22 cellular contexts compared by ENCODE assay signal in the genomic region with DNA sequence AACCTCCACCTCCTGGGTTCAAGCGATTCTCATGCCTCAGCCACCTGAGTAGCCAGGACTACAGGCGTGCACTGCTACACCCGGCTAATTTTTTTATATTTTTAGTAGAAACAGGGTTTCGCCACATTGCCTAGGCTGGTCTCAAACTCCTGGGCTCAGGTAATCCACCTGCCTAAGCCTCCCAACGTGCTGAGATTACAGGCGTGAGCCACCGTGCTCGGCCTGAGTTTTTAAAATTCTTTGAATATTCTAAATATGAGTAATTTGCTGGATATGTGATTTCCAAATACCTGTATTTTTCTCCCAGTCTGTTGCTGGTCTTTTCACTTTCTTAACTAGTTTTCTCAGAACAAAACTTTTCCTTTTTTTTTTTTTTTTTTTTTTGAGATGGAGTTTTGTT. TPM values are rescaled to one million over a fixed set of nuclear protein-coding genes. Genes with fewer than 3 reads are reported as not detected.
A peak's percentile ranks its signal among the peaks of the same experiment; 100 is the strongest.
DNase-seq lines count a peak whose midpoint lies in the region; ATAC-seq and TF ChIP-seq lines count a peak whose summit lies in the region.
"Had no signal": no experiment of that assay in that cellular context is flagged by ENCODE, and none has a peak within 500 bp of the region (broad histone marks: within the 10 kb centered on the region; RNA-seq: fewer than 3 reads in every experiment).

No MANE protein-coding gene starts in this region.

- POLR2A ChIA-PET in activated CD4-positive, alpha-beta memory T cell treated with anti-CD3 and anti-CD28 coated beads, Interleukin-2, amount 10 ng/mL, durations not matched to agents 7 days and 5 days (lab: Charles Lee), result no interaction called here
- POLR2A ChIA-PET in activated CD4-positive, alpha-beta memory T cell treated with anti-CD3 and anti-CD28 coated beads for 36 hours (lab: Charles Lee), result interaction anchor here (1.4 kb wide), 1 partner anchor 24 kb away, joined by 3 read pairs; no protein-coding TSS in a partner anchor
- POLR2A ChIA-PET in PC-3 (lab: Charles Lee; ENCODE audit: unreplicated experiment), result no interaction called here

- no peak overlapping the region for H3K4me3 ChIP-seq in PC-3 (ENCODE audit: low read length)
- no peak overlapping the region for H3K4me3 ChIP-seq in WERI-Rb-1 (ENCODE audit: low read depth, low read length)
- H3K4me3 ChIP-seq in neutrophil (ENCODE audit: low read depth in 1 of 2, low read length in 1 of 2), result no peak overlapping the region
- no peak overlapping the region for H3K4me3 ChIP-seq in H7 (ENCODE audit: insufficient read depth, low read depth, low read length)
- H3K4me3 ChIP-seq: GM23248, HAP-1 had no signal

- no peaks in the 10 kb centered on the region for H3K79me2 ChIP-seq in PC-3 (ENCODE audit: low read length)

- no peak overlapping the region for H3K4me2 ChIP-seq in PC-3 (ENCODE audit: low read length)
- H3K4me2 ChIP-seq: SK-N-SH had no signal

- H3K4me1 ChIP-seq in PC-3 (ENCODE audit: insufficient read depth, low read length) (0 out of 2 replicates have a peak, but pooled peaks cover 5% of the 10 kb centered on the region), neutrophil (ENCODE audit: control insufficient read depth in 1 of 2, insufficient read depth in 1 of 2, low read depth in 1 of 2, low read length in 1 of 2) (no peaks in the 10 kb centered on the region)
- H3K4me1 ChIP-seq: HAP-1 had no signal

- CTCF ChIA-PET in activated CD4-positive, alpha-beta memory T cell treated with anti-CD3 and anti-CD28 coated beads, Interleukin-2, amount 10 ng/mL, durations not matched to agents 7 days and 5 days (lab: Charles Lee), result no interaction called here
- CTCF ChIA-PET in activated CD4-positive, alpha-beta memory T cell treated with anti-CD3 and anti-CD28 coated beads for 36 hours (lab: Charles Lee), result no interaction called here
- CTCF ChIA-PET in PC-3 (lab: Charles Lee), result no interaction called here

- peaks cover 40% of the 10 kb centered on the region for H3K4me1 Mint-ChIP-seq in activated CD4-positive, alpha-beta memory T cell treated with anti-CD3 and anti-CD28 coated beads, Interleukin-2, amount 10 ng/mL, durations not matched to agents 7 days and 5 days
- H3K4me1 Mint-ChIP-seq in activated CD4-positive, alpha-beta memory T cell treated with anti-CD3 and anti-CD28 coated beads for 36 hours (ENCODE audit: low read depth), result peaks cover 28% of the 10 kb centered on the region

- no peak overlapping the region for H3K4me3 Mint-ChIP-seq in activated CD4-positive, alpha-beta memory T cell treated with anti-CD3 and anti-CD28 coated beads, Interleukin-2, amount 10 ng/mL, durations not matched to agents 7 days and 5 days
- no peak overlapping the region for H3K4me3 Mint-ChIP-seq in activated CD4-positive, alpha-beta memory T cell treated with anti-CD3 and anti-CD28 coated beads for 36 hours

- TF ChIP-seq CTCF in PC-3 (conservative IDR thresholded peaks at IDR 0.05; ENCODE audit: low read depth, low read length) (no peak), WERI-Rb-1 (IDR thresholded peaks at IDR 0.05; ENCODE audit: low read depth, low read length) (no peak), neutrophil (IDR thresholded peaks at IDR 0.05) (no peak)

- H3K36me3 Mint-ChIP-seq in activated CD4-positive, alpha-beta memory T cell treated with anti-CD3 and anti-CD28 coated beads, Interleukin-2, amount 10 ng/mL, durations not matched to agents 7 days and 5 days (ENCODE audit: low read depth), result peaks cover 69% of the 10 kb centered on the region
- H3K36me3 Mint-ChIP-seq in activated CD4-positive, alpha-beta memory T cell treated with anti-CD3 and anti-CD28 coated beads for 36 hours, result peaks cover 49% of the 10 kb centered on the region

- no peaks in the 10 kb centered on the region for H3K9me2 ChIP-seq in PC-3 (replicated peaks; ENCODE audit: low read length)
- H3K9me2 ChIP-seq: SK-N-SH had no signal

- BruUV-seq in PC-3 (replicated peaks; lab: Mats Ljungman, UMichigan), result no TSS peak

- H3K9me3 ChIP-seq in PC-3 (ENCODE audit: low read length), result no peaks in the 10 kb centered on the region
- no peaks in the 10 kb centered on the region for H3K9me3 ChIP-seq in WERI-Rb-1 (ENCODE audit: severe bottlenecking)
- H3K9me3 ChIP-seq in neutrophil, result no peaks in the 10 kb centered on the region
- H3K9me3 ChIP-seq: HAP-1, Peyer's patch, SK-N-SH had no signal

- DNase-seq in activated CD4-positive, alpha-beta memory T cell treated with anti-CD3 and anti-CD28 coated beads, Interleukin-2, amount 10 ng/mL, durations not matched to agents 7 days and 5 days, result no peak
- no peak for DNase-seq in activated CD4-positive, alpha-beta memory T cell treated with anti-CD3 and anti-CD28 coated beads for 36 hours
- DNase-seq in PC-3 (peak; percentile 20), WERI-Rb-1 (no peak), AG08396 (ENCODE audit: low spot score) (no peak), H7 (no peak)
- DNase-seq: 8988T; ACHN; CD4-positive, alpha-beta T cell; GM23248; NCI-H1048; NCI-H1417; NCI-H1694 treated with DMSO at 0.1 percent for 48 hours; NCI-H2081; NCI-H2227 treated with DMSO at 0.1 percent for 48 hours; NCI-H526 treated with DMSO at 0.1 percent for 48 hours; Peyer's patch; SK-N-SH had no signal

- intact Hi-C loops in activated CD4-positive, alpha-beta memory T cell treated with anti-CD3 and anti-CD28 coated beads for 36 hours (cut with micrococcal nuclease), result no loop called here
- intact Hi-C loops in PC-3 (cut with micrococcal nuclease), result no loop called here

- no peaks in the 10 kb centered on the region for H4K20me1 ChIP-seq in PC-3 (ENCODE audit: low read length)

- H3K27ac ChIP-seq in PC-3 (ENCODE audit: low read length) (no peak overlapping the region), WERI-Rb-1 (peak overlapping the region; percentile 66; the same call in 1 of the 2 replicates), neutrophil (peak overlapping the region; percentile 42)
- H3K27ac ChIP-seq: GM23248, HL-60 had no signal

- H3K36me3 ChIP-seq in PC-3 (ENCODE audit: low read depth, low read length) (peaks cover 13% of the 10 kb centered on the region; the same call in 1 of the 2 replicates), WERI-Rb-1 (peaks cover 45% of the 10 kb centered on the region), neutrophil (peaks cover 99% of the 10 kb centered on the region), H7 (replicated peaks; ENCODE audit: control insufficient read depth, insufficient read depth, low read length) (no peaks in the 10 kb centered on the region; the same call in none of the 2 replicates)

- no peaks in the 10 kb centered on the region for H3K9me3 Mint-ChIP-seq in activated CD4-positive, alpha-beta memory T cell treated with anti-CD3 and anti-CD28 coated beads, Interleukin-2, amount 10 ng/mL, durations not matched to agents 7 days and 5 days
- H3K9me3 Mint-ChIP-seq in activated CD4-positive, alpha-beta memory T cell treated with anti-CD3 and anti-CD28 coated beads for 36 hours, result peaks cover 2% of the 10 kb centered on the region
- H3K9me3 Mint-ChIP-seq: CD4-positive, alpha-beta T cell had no signal

- no peaks in the 10 kb centered on the region for H3K27me3 ChIP-seq in PC-3 (ENCODE audit: low read length)
- H3K27me3 ChIP-seq in WERI-Rb-1 (ENCODE audit: insufficient read depth, low read depth, severe bottlenecking), result no peaks in the 10 kb centered on the region
- H3K27me3 ChIP-seq in neutrophil, result no peaks in the 10 kb centered on the region
- H3K27me3 ChIP-seq in H7 (ENCODE audit: control insufficient read depth, insufficient read depth, low read length), result no peaks in the 10 kb centered on the region
- H3K27me3 ChIP-seq: Peyer's patch had no signal

- H3F3A ChIP-seq in PC-3 (ENCODE audit: low read length, unreplicated experiment), result no peaks in the 10 kb centered on the region

- ATAC-seq in PC-3 (no peak), HG03045 (IDR thresholded peaks at IDR 0.05; ENCODE audit: unreplicated experiment) (no peak)

- no peaks in the 10 kb centered on the region for H3K27me3 Mint-ChIP-seq in activated CD4-positive, alpha-beta memory T cell treated with anti-CD3 and anti-CD28 coated beads, Interleukin-2, amount 10 ng/mL, durations not matched to agents 7 days and 5 days
- H3K27me3 Mint-ChIP-seq in activated CD4-positive, alpha-beta memory T cell treated with anti-CD3 and anti-CD28 coated beads for 36 hours, result no peaks in the 10 kb centered on the region
- H3K27me3 Mint-ChIP-seq: CD4-positive, alpha-beta T cell had no signal

- H3K9ac ChIP-seq in PC-3 (ENCODE audit: low read length), result no peak overlapping the region
- H3K9ac ChIP-seq: GM23248, SK-N-SH had no signal

- peak overlapping the region; percentile 47 for H3K27ac Mint-ChIP-seq in activated CD4-positive, alpha-beta memory T cell treated with anti-CD3 and anti-CD28 coated beads, Interleukin-2, amount 10 ng/mL, durations not matched to agents 7 days and 5 days
- no peak overlapping the region for H3K27ac Mint-ChIP-seq in activated CD4-positive, alpha-beta memory T cell treated with anti-CD3 and anti-CD28 coated beads for 36 hours

- no peak overlapping the region for H2AFZ ChIP-seq in PC-3 (ENCODE audit: low read length)
- H2AFZ ChIP-seq: GM23248 had no signal

RNA-seq across cellular contexts. Expression of a gene that starts 27.4 kb away (rescaled TPM):
- total RNA-seq in activated CD4-positive, alpha-beta memory T cell treated with anti-CD3 and anti-CD28 coated beads, Interleukin-2, amount 10 ng/mL, durations not matched to agents 7 days and 5 days, result 100 to 1,000 TPM; 107 to 112 TPM
- 10 to 100 TPM; 52.1 to 56.7 TPM for total RNA-seq in activated CD4-positive, alpha-beta memory T cell treated with anti-CD3 and anti-CD28 coated beads for 36 hours
- 24.6 and 26.8 TPM in 2 replicates for total RNA-seq in PC-3 (2014; rRNA removed)
- 16.3 and 22.7 TPM in 2 replicates for total RNA-seq in H7 (2014; rRNA removed; shearing (Covaris generic))

RNA-seq across cellular contexts. Expression of a gene that starts 30.4 kb away (rescaled TPM):
- 10 to 100 TPM; 84.3 to 85.2 TPM for total RNA-seq in activated CD4-positive, alpha-beta memory T cell treated with anti-CD3 and anti-CD28 coated beads, Interleukin-2, amount 10 ng/mL, durations not matched to agents 7 days and 5 days
- 10 to 100 TPM; 45.0 to 46.6 TPM for total RNA-seq in activated CD4-positive, alpha-beta memory T cell treated with anti-CD3 and anti-CD28 coated beads for 36 hours
- total RNA-seq in PC-3 (2014; rRNA removed), result 117 and 118 TPM in 2 replicates
- 24.6 and 25.9 TPM in 2 replicates for total RNA-seq in H7 (2014; rRNA removed; shearing (Covaris generic))
